In genomic region chr5:23289162-23289561, GRCh38 we compare ENCODE assay signal across 24 cellular contexts.
"Had no signal": no experiment of that assay in that cellular context is flagged by ENCODE, and none has a peak within 500 bp of the region (broad histone marks: within the 10 kb centered on the region; RNA-seq: fewer than 3 reads in every experiment).

No MANE protein-coding gene starts in this region.

- H3K27ac ChIP-seq: colonic mucosa, gastroesophageal sphincter, left lung, lower lobe of right lung, neural progenitor cell, ovary, right atrium auricular region, sigmoid colon, stomach, thoracic aorta, transverse colon had no signal

- H3K9ac ChIP-seq: neural progenitor cell had no signal

- FAIRE-seq: endothelial cell of umbilical vein, keratinocyte, small intestine had no signal

- H3K27me3 ChIP-seq: colonic mucosa, gastroesophageal sphincter, left lung, neural progenitor cell, ovary, right atrium auricular region, sigmoid colon, stomach, transverse colon had no signal

- H3K27ac Mint-ChIP-seq: endodermal cell; natural killer cell treated with Interleukin-12 subunit alpha and Interleukin-12 subunit beta and Interleukin-15 and Interleukin-18, amount 100 ng/mL, for 72 hours; neural progenitor cell had no signal

- H3K36me3 ChIP-seq: colonic mucosa, gastroesophageal sphincter, left lung, lower lobe of right lung, neural progenitor cell, ovary, right atrium auricular region, sigmoid colon, stomach, thoracic aorta, transverse colon had no signal

- H3K4me2 ChIP-seq: neural progenitor cell had no signal

- H3K9me3 ChIP-seq: colonic mucosa, gastroesophageal sphincter, lower lobe of right lung, ovary, right atrium auricular region, sigmoid colon, thoracic aorta, transverse colon had no signal

- H3K4me1 ChIP-seq: colonic mucosa, gastroesophageal sphincter, left lung, lower lobe of right lung, neural progenitor cell, right atrium auricular region, sigmoid colon, stomach, transverse colon had no signal

- H3K4me1 Mint-ChIP-seq: endodermal cell, neural progenitor cell had no signal

- H3K9me3 Mint-ChIP-seq: neural progenitor cell had no signal

- H3K4me3 Mint-ChIP-seq: endodermal cell; natural killer cell treated with Interleukin-12 subunit alpha and Interleukin-12 subunit beta and Interleukin-15 and Interleukin-18, amount 100 ng/mL, for 72 hours; neural progenitor cell had no signal

- DNase-seq: colonic mucosa; effector CD4-positive, alpha-beta T cell; endodermal cell; glutamatergic neuron; left lung; lower lobe of right lung; mesenchymal stem cell; midbrain; nucleus accumbens; ovary; sigmoid colon; small intestine; stimulated activated CD4-positive, alpha-beta T cell treated with anti-CD3 and anti-CD28 coated beads, Interleukin-12 subunit alpha, Interleukin-12 subunit beta, amount 100 ng/mL, for 4 hours; stimulated activated naive CD4-positive, alpha-beta T cell; stomach; substantia nigra; transverse colon had no signal

- H3K36me3 Mint-ChIP-seq: neural progenitor cell had no signal

- ATAC-seq: gastroesophageal sphincter; left lung; lower lobe of right lung; natural killer cell treated with Interleukin-12 subunit alpha and Interleukin-12 subunit beta and Interleukin-15 and Interleukin-18, amount 100 ng/mL, for 72 hours had no signal

- H3K4me3 ChIP-seq: colonic mucosa, gastroesophageal sphincter, left lung, lower lobe of right lung, neural progenitor cell, ovary, right atrium auricular region, sigmoid colon, stomach, thoracic aorta, transverse colon had no signal

- H3K27me3 Mint-ChIP-seq: natural killer cell treated with Interleukin-12 subunit alpha and Interleukin-12 subunit beta and Interleukin-15 and Interleukin-18, amount 100 ng/mL, for 72 hours had no signal

- H2AFZ ChIP-seq: neural progenitor cell had no signal
